In genomic region chr21:34197561-34197960, GRCh38 we compare ENCODE assay signal across 10 cellular contexts.
"Had no signal": no experiment of that assay in that cellular context is flagged by ENCODE, and none has a peak within 500 bp of the region (broad histone marks: within the 10 kb centered on the region; RNA-seq: fewer than 3 reads in every experiment).

No MANE protein-coding gene starts in this region.

- H3K79me2 ChIP-seq: parathyroid adenoma had no signal

- H3K27ac ChIP-seq: lower lobe of right lung, parathyroid adenoma, thoracic aorta had no signal

- H3K36me3 ChIP-seq: lower lobe of right lung, thoracic aorta had no signal

- DNase-seq: activated CD4-positive, alpha-beta T cell treated with anti-CD3 and anti-CD28 coated beads, Interleukin-2, amount 50 U/mL, for 48 hours; activated CD4-positive, CD25-positive, alpha-beta regulatory T cell treated with anti-CD3 and anti-CD28 coated beads, Interleukin-2, amount 50 U/mL, for 72 hours; activated naive CD4-positive, alpha-beta T cell treated with anti-CD3 and anti-CD28 coated beads for 36 hours; left colon; lower lobe of right lung; stimulated activated CD4-positive, alpha-beta T cell treated with anti-CD3 and anti-CD28 coated beads, Interleukin-12 subunit alpha, Interleukin-12 subunit beta, amount 100 ng/mL, for 4 hours; stimulated activated CD4-positive, alpha-beta T cell treated with anti-CD3 and anti-CD28 coated beads, Interleukin-2, amount 100 ng/mL, for 24 hours had no signal

- H3K9ac ChIP-seq: parathyroid adenoma had no signal

- H3K4me1 ChIP-seq: parathyroid adenoma had no signal

- FAIRE-seq: islet of Langerhans had no signal

- H2AFZ ChIP-seq: parathyroid adenoma had no signal

- H3K9me3 ChIP-seq: lower lobe of right lung, thoracic aorta had no signal

- ATAC-seq: left colon, lower lobe of right lung had no signal

- H3K4me3 ChIP-seq: lower lobe of right lung, thoracic aorta had no signal

- H3K27ac Mint-ChIP-seq: activated naive CD4-positive, alpha-beta T cell treated with anti-CD3 and anti-CD28 coated beads for 36 hours had no signal

- H3K4me3 Mint-ChIP-seq: activated naive CD4-positive, alpha-beta T cell treated with anti-CD3 and anti-CD28 coated beads for 36 hours had no signal
